6 cellular contexts compared by ENCODE assay signal in the genomic region with DNA sequence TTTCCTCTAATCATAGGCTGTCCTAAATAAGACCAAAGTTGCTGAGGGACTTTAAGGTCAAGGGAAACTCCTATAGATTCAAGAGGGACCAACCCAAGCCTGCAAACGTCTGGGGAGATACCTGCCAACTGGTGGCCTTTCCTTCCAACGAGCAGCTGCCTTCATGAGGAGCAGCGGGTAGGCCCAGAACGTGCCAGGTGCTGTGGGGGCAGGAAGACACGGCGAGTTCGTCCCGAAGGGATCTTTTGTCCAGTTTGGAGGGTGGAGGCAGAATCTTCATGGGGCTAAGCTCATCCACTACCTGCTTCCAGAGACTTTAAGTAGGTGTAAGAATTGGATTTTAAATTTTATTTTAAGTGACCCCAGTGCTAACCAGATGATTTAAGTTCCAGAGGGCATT. TPM values are rescaled to one million over a fixed set of nuclear protein-coding genes. Genes with fewer than 3 reads are reported as not detected.
"Had no signal": no experiment of that assay in that cellular context is flagged by ENCODE, and none has a peak within 500 bp of the region (broad histone marks: within the 10 kb centered on the region; RNA-seq: fewer than 3 reads in every experiment).

No MANE protein-coding gene starts in this region.

- H3K4me3 Mint-ChIP-seq: GM23338, H9 had no signal

- ATAC-seq: GM23338, K562 had no signal

- H3K27ac Mint-ChIP-seq: GM23338, H9 had no signal

- H3K4me3 ChIP-seq: GM23338, K562 had no signal

- DNase-seq: H9, HCEC 1CT, IMR-90 had no signal

RNA-seq across cellular contexts. Expression of a gene that starts 26.0 kb away (rescaled TPM):
- total RNA-seq: GM23338, H1, H9, IMR-90, K562 had no signal

RNA-seq across cellular contexts. Expression of a gene that starts 34.0 kb away (rescaled TPM):
- total RNA-seq: GM23338, H1 had no signal

RNA-seq across cellular contexts. Expression of a gene that starts 54.5 kb away (rescaled TPM):
- total RNA-seq: GM23338, H1, H9, IMR-90 had no signal
